ENCODE assay signal across 9 cellular contexts in the genomic region with DNA sequence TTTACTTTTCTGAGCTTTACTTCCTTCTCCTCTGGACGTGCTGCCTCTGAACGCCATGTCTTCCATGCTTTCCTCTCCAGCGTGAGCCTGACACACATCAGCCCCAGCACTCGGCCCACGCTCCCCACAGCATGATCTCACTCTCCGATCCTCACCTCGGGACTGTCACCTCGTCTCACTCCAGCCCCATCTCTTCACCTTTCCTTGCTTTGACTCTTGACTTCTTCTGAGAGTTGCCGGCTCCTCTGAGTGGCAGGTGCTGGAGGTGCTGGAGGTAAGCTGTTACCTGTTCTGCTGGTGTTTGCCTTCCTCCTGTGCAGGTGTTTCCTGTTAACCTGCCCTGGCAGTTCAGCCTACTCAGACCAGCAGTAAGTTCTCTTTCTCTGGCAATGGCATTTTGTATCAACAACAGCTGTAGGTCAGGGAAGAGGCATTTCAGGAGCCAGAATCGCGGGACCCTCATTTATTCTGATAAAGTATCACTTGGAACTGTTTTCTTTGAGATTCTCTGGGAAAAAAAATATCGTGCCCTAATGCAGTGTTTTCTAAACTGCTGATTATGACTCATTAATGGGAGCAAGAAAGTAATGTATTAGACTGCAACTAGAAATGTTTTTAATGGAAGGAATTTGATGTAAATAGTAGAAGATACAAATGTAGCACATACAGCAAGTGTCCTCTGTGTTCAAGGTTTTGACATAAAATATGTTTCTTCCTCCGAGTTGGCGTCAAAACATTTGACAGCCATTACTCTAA.
DNase-seq lines count a peak whose midpoint lies in the region; ATAC-seq and TF ChIP-seq lines count a peak whose summit lies in the region.
"Had no signal": no experiment of that assay in that cellular context is flagged by ENCODE, and none has a peak within 500 bp of the region (broad histone marks: within the 10 kb centered on the region; RNA-seq: fewer than 3 reads in every experiment).

No MANE protein-coding gene starts in this region.

- H3K27ac Mint-ChIP-seq in dendritic cell treated with granulocyte-macrophage colony-stimulating factor and Interleukin-4, amounts not matched to agents 40 ng/mL and 50 ng/mL, for 4 days = peak overlapping the region; percentile 42

- intact Hi-C loops in dendritic cell treated with granulocyte-macrophage colony-stimulating factor and Interleukin-4, amounts not matched to agents 40 ng/mL and 50 ng/mL, for 4 days (cut with micrococcal nuclease) = no loop called here

- H3K36me3 Mint-ChIP-seq in dendritic cell treated with granulocyte-macrophage colony-stimulating factor and Interleukin-4, amounts not matched to agents 40 ng/mL and 50 ng/mL, for 4 days (ENCODE audit: low read depth) = no peaks in the 10 kb centered on the region

- DNase-seq in NCI-H1417 (lab: John Stamatoyannopoulos, UW) (peak; percentile 41 to 85 (median 68)), renal cortical epithelial cell (ENCODE audit: low read depth) (peak; percentile 51), RKO (ENCODE audit: low spot score) (no peak), DMS 273 treated with DMSO at 0.1 percent for 48 hours (lab: John Stamatoyannopoulos, UW) (no peak)
- DNase-seq in stimulated activated naive CD4-positive, alpha-beta T cell treated with Interleukin-2 at 50 U/mL for 16 hours (lab: John Stamatoyannopoulos, UW) = no peak
- DNase-seq: islet precursor cell had no signal

- ATAC-seq in GM18502 (IDR thresholded peaks at IDR 0.05; ENCODE audit: poor library complexity, unreplicated experiment) = peak; percentile 38
- no peak for ATAC-seq in SK-N-SH treated with all-trans-retinoic acid at 6 μM for 48 hours

- H3K27me3 Mint-ChIP-seq in dendritic cell treated with granulocyte-macrophage colony-stimulating factor and Interleukin-4, amounts not matched to agents 40 ng/mL and 50 ng/mL, for 4 days = no peaks in the 10 kb centered on the region

- no peak overlapping the region for H3K4me3 Mint-ChIP-seq in dendritic cell treated with granulocyte-macrophage colony-stimulating factor and Interleukin-4, amounts not matched to agents 40 ng/mL and 50 ng/mL, for 4 days

- peaks cover 62% of the 10 kb centered on the region for H3K4me1 Mint-ChIP-seq in dendritic cell treated with granulocyte-macrophage colony-stimulating factor and Interleukin-4, amounts not matched to agents 40 ng/mL and 50 ng/mL, for 4 days (ENCODE audit: low read depth)

- H3K9me3 Mint-ChIP-seq in dendritic cell treated with granulocyte-macrophage colony-stimulating factor and Interleukin-4, amounts not matched to agents 40 ng/mL and 50 ng/mL, for 4 days = no peaks in the 10 kb centered on the region

TF ChIP-seq in SK-N-SH treated with all-trans-retinoic acid at 6 μM for 48 hours, 23 proteins besides CTCF, POLR2A, EP300 and RAD21:
- no peak for TF ChIP-seq RARB (CRISPR knock-in tag; IDR thresholded peaks at IDR 0.05)
- TF ChIP-seq PATZ1 (CRISPR knock-in tag; IDR thresholded peaks at IDR 0.05; ENCODE audit: borderline replicate concordance) = no peak
- TF ChIP-seq CSDC2 (CRISPR knock-in tag; IDR thresholded peaks at IDR 0.05) = no peak
- no peak for TF ChIP-seq TOX (CRISPR knock-in tag; IDR thresholded peaks at IDR 0.05; ENCODE audit: borderline replicate concordance)
- no peak for TF ChIP-seq SNAI2 (CRISPR knock-in tag; IDR thresholded peaks at IDR 0.05)
- TF ChIP-seq, protein P1, sequence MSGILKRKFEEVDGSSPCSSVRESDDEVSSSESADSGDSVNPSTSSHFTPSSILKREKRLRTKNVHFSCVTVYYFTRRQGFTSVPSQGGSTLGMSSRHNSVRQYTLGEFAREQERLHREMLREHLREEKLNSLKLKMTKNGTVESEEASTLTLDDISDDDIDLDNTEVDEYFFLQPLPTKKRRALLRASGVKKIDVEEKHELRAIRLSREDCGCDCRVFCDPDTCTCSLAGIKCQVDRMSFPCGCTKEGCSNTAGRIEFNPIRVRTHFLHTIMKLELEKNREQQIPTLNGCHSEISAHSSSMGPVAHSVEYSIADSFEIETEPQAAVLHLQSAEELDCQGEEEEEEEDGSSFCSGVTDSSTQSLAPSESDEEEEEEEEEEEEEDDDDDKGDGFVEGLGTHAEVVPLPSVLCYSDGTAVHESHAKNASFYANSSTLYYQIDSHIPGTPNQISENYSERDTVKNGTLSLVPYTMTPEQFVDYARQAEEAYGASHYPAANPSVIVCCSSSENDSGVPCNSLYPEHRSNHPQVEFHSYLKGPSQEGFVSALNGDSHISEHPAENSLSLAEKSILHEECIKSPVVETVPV (CRISPR knock-in tag; IDR thresholded peaks at IDR 0.05) = no peak
- no peak for TF ChIP-seq TSHZ2 (CRISPR knock-in tag; IDR thresholded peaks at IDR 0.05)
- no peak for TF ChIP-seq ZNF70 (CRISPR knock-in tag; IDR thresholded peaks at IDR 0.05)
- TF ChIP-seq ZNF565 (CRISPR knock-in tag; conservative IDR thresholded peaks at IDR 0.05; ENCODE audit: low read depth) = no peak
- no peak for TF ChIP-seq OSR1 (CRISPR knock-in tag; IDR thresholded peaks at IDR 0.05)
- no peak for TF ChIP-seq ISL1 (CRISPR knock-in tag; IDR thresholded peaks at IDR 0.05)
- TF ChIP-seq ZFP30 (CRISPR knock-in tag; IDR thresholded peaks at IDR 0.05) = no peak

Comparison
In these comparisons a context has a peak if more than half of its experiments do, and no peak if none do; other contexts are left out.
1. DNase-seq: peak in NCI-H1417 (3 of 3) and renal cortical epithelial cell (single experiment); none in RKO (single experiment), stimulated activated naive CD4-positive, alpha-beta T cell treated with Interleukin-2 at 50 U/mL for 16 hours (single experiment) and DMS 273 treated with DMSO at 0.1 percent for 48 hours (single experiment).